Comparison of ENCODE assay signal across 16 cellular contexts in genomic region chr18:22349966-22350365, GRCh38.
DNase-seq lines count a peak whose midpoint lies in the region; ATAC-seq and TF ChIP-seq lines count a peak whose summit lies in the region.
"Had no signal": no experiment of that assay in that cellular context is flagged by ENCODE, and none has a peak within 500 bp of the region (broad histone marks: within the 10 kb centered on the region; RNA-seq: fewer than 3 reads in every experiment).

No MANE protein-coding gene starts in this region.

- H3K4me1 ChIP-seq in heart right ventricle (peaks cover 10 to 58% (median 37%) of the 10 kb centered on the region in 9 donors), mesenchymal stem cell (ENCODE audit: control insufficient read depth, insufficient read depth, low read depth, low read length) (peaks cover 15% of the 10 kb centered on the region), uterus (peaks cover 0 to 17% of the 10 kb centered on the region in 2 donors)

- intact Hi-C loops in heart right ventricle (cut with DNase I) (loop anchor here in 8 of 10 donors (2.0 to 10.0 kb wide), 12 partner anchors 73 to 355 kb away; partner anchors contain the start of gene GATA6 (in 2 of the 8)), left cardiac atrium (cut with DNase I) (loop anchor here (5.0 kb wide), 4 partner anchors 73 to 207 kb away; no protein-coding TSS in a partner anchor), uterus (cut with DNase I; ENCODE audit: low total_unique reads) (loop anchor here (5.0 kb wide), 3 partner anchors 158 to 207 kb away; no protein-coding TSS in a partner anchor)

- H3K4me2 ChIP-seq in mesenchymal stem cell (ENCODE audit: low read length, poor library complexity, severe bottlenecking) = no peak overlapping the region

- no peak for TF ChIP-seq POLR2A in uterus (IDR thresholded peaks at IDR 0.05)

- H4K8ac ChIP-seq in mesenchymal stem cell (ENCODE audit: low read length) = no peak overlapping the region

- no peak overlapping the region for H2AFZ ChIP-seq in mesenchymal stem cell (ENCODE audit: low read depth, low read length)

- H3K79me1 ChIP-seq in mesenchymal stem cell (replicated peaks; ENCODE audit: low read length, poor library complexity, severe bottlenecking) = no peaks in the 10 kb centered on the region

- no peak overlapping the region for H4K91ac ChIP-seq in mesenchymal stem cell (ENCODE audit: low read length)

- no peak for ATAC-seq in heart right ventricle
- ATAC-seq in left cardiac atrium = no peak
- ATAC-seq: activated CD8-positive, alpha-beta T cell treated with anti-CD3 and anti-CD28 coated beads, Interleukin-2, amount 10 ng/mL, durations not matched to agents 7 days and 5 days had no signal

- H3K4me1 Mint-ChIP-seq in brain = peaks cover 30% of the 10 kb centered on the region

- no peaks in the 10 kb centered on the region for H3K36me3 Mint-ChIP-seq in brain

- 75 to 77% methylated on average over 8 of the region's 8 CpGs for WGBS in heart right ventricle, 2 donors
- WGBS in mesenchymal stem cell = 88% methylated on average over 5 of the region's 8 CpGs

- H3K27ac Mint-ChIP-seq in brain = peak overlapping the region in 2 of 5 experiments; percentile 32 to 61
- H3K27ac Mint-ChIP-seq: activated CD8-positive, alpha-beta T cell treated with anti-CD3 and anti-CD28 coated beads, Interleukin-2, amount 10 ng/mL, durations not matched to agents 7 days and 5 days had no signal

- H3K4me3 ChIP-seq in heart right ventricle = peak overlapping the region in 4 of 10 donors; percentile 57 to 64 (median 60)
- no peak overlapping the region for H3K4me3 ChIP-seq in mesenchymal stem cell (ENCODE audit: insufficient read depth in 1 of 2, low read depth in 1 of 2, low read length in 2 of 2)
- peak overlapping the region in 1 of 2 donors; percentile 69 for H3K4me3 ChIP-seq in uterus

- H2AK5ac ChIP-seq in mesenchymal stem cell (ENCODE audit: low read length, severe bottlenecking) = no peak overlapping the region

- H2BK5ac ChIP-seq in mesenchymal stem cell (ENCODE audit: low read depth, low read length, poor library complexity, severe bottlenecking) = no peak overlapping the region

- peaks cover 0 to 4% (median 0%) of the 10 kb centered on the region in 5 experiments for H3K9me3 Mint-ChIP-seq in brain

- TF ChIP-seq CTCF in heart right ventricle (IDR thresholded peaks at IDR 0.05) (no peak), brain (conservative IDR thresholded peaks at IDR 0.05) (no peak), uterus (IDR thresholded peaks at IDR 0.05) (no peak)

- H2BK120ac ChIP-seq in mesenchymal stem cell (ENCODE audit: low read depth, low read length) = no peak overlapping the region

- H3K23ac ChIP-seq in mesenchymal stem cell (ENCODE audit: low read length in 2 of 2) = no peak overlapping the region

- no peak overlapping the region for H3K4ac ChIP-seq in mesenchymal stem cell (ENCODE audit: low read depth in 1 of 2, low read length in 2 of 2)

- H3K27me3 Mint-ChIP-seq in brain = peaks cover 94% of the 10 kb centered on the region

- peak overlapping the region in 3 of 5 experiments; percentile 77 to 82 (median 81) for H3K4me3 Mint-ChIP-seq in brain

- no peak overlapping the region for H3K18ac ChIP-seq in mesenchymal stem cell (ENCODE audit: low read depth in 1 of 2, low read length in 2 of 2)

- no peak overlapping the region for H3K9ac ChIP-seq in mesenchymal stem cell (ENCODE audit: low read length)

- H3K36me3 ChIP-seq in heart right ventricle = no peaks in the 10 kb centered on the region
- no peaks in the 10 kb centered on the region for H3K36me3 ChIP-seq in mesenchymal stem cell (ENCODE audit: control insufficient read depth in 1 of 2, insufficient read depth in 2 of 2, low read depth in 1 of 2, low read length in 2 of 2)
- H3K36me3 ChIP-seq in uterus = no peaks in the 10 kb centered on the region
- H3K36me3 ChIP-seq: suprapubic skin had no signal

- peaks cover 0 to 45% (median 0%) of the 10 kb centered on the region in 7 donors for H3K27me3 ChIP-seq in heart right ventricle
- H3K27me3 ChIP-seq in mesenchymal stem cell (ENCODE audit: control insufficient read depth in 1 of 2, insufficient read depth in 1 of 2, low read length in 2 of 2) = peaks cover 30 to 58% of the 10 kb centered on the region in 2 experiments
- H3K27me3 ChIP-seq in uterus = no peaks in the 10 kb centered on the region

- no peak overlapping the region for H3K14ac ChIP-seq in mesenchymal stem cell (ENCODE audit: low read length in 2 of 2)

- DNase-seq in heart right ventricle (no peak), left cardiac atrium (no peak), mesenchymal stem cell (peak; percentile 29), uterus (no peak), NCI-H524 treated with DMSO at 0.1 percent for 48 hours (lab: John Stamatoyannopoulos, UW) (no peak), activated T-cell treated with anti-CD3 and anti-CD28 coated beads for 4 hours (no peak), amniotic stem cell (lab: John Stamatoyannopoulos, UW) (no peak)
- DNase-seq: activated CD4-positive, CD25-positive, alpha-beta regulatory T cell; activated CD8-positive, alpha-beta T cell treated with anti-CD3 and anti-CD28 coated beads, Interleukin-2, amount 10 ng/mL, durations not matched to agents 7 days and 5 days; Kasumi-1; NCI-H1092 treated with DMSO at 0.1 percent for 48 hours; NCI-H69; stimulated activated CD4-positive, alpha-beta T cell treated with anti-CD3 and anti-CD28 coated beads, Interleukin-4, amount 100 ng/mL, for 1 hour; T-helper 9 cell had no signal

- H2BK12ac ChIP-seq in mesenchymal stem cell (ENCODE audit: low read length in 2 of 2) = no peak overlapping the region

- H3K9me3 ChIP-seq in heart right ventricle (no peaks in the 10 kb centered on the region), mesenchymal stem cell (ENCODE audit: control insufficient read depth, low read length) (no peaks in the 10 kb centered on the region), uterus (no peaks in the 10 kb centered on the region)
- H3K9me3 ChIP-seq: suprapubic skin had no signal

- H3K27ac ChIP-seq in heart right ventricle (peak overlapping the region in 9 of 10 donors; percentile 36 to 97 (median 93)), mesenchymal stem cell (ENCODE audit: low read length, poor library complexity, severe bottlenecking) (no peak overlapping the region), uterus (peak overlapping the region; percentile 97 to 98)

- no peak overlapping the region for H2BK15ac ChIP-seq in mesenchymal stem cell (ENCODE audit: low read depth, poor library complexity, severe bottlenecking)
